Comparison of ENCODE assay signal across 10 cellular contexts in genomic region chr1:116646683-116647128, GRCh38. TPM values are rescaled to one million over a fixed set of nuclear protein-coding genes. Genes with fewer than 3 reads are reported as not detected.
A peak's percentile ranks its signal among the peaks of the same experiment; 100 is the strongest.
DNase-seq lines count a peak whose midpoint lies in the region; ATAC-seq and TF ChIP-seq lines count a peak whose summit lies in the region.
"Not testable (repeated sequence)": the region's sequence is repeated elsewhere in the genome, so short reads cannot be mapped to it uniquely, and the experiment has no call there.
"Had no signal": no experiment of that assay in that cellular context is flagged by ENCODE, and none has a peak within 500 bp of the region (broad histone marks: within the 10 kb centered on the region; RNA-seq: fewer than 3 reads in every experiment).

No MANE protein-coding gene starts in this region.

- not testable (repeated sequence) for H4K5ac ChIP-seq in H9 (ENCODE audit: insufficient read length, low read depth, low read length)

- not testable (repeated sequence) for H3T11ph ChIP-seq in H9 (ENCODE audit: low read length)

- not testable (repeated sequence) for H3K4ac ChIP-seq in H9 (ENCODE audit: low read depth, low read length); mesenchymal stem cell (ENCODE audit: low read depth in 1 of 2, low read length in 2 of 2)

- H3K56ac ChIP-seq in H9 (ENCODE audit: insufficient read length, low read depth, low read length): not testable (repeated sequence)

- H3K27ac ChIP-seq in H9 (ENCODE audit: insufficient read length, low read depth, low read length); mesenchymal stem cell (ENCODE audit: low read length, poor library complexity, severe bottlenecking): not testable (repeated sequence)
- H3K27ac ChIP-seq in caudate nucleus (ENCODE audit: low read depth, low read length) (peak overlapping the region; percentile 67), cardiac muscle cell (peak overlapping the region; percentile 95), prostate gland (peak overlapping the region in 1 of 2 donors; percentile 59), transverse colon (peak overlapping the region; percentile 36 to 54 (median 48))

- H4K20me1 ChIP-seq in H9 (ENCODE audit: control insufficient read depth, insufficient read depth, insufficient read length): not testable (repeated sequence)

- not testable (repeated sequence) for H3K9me3 Mint-ChIP-seq in H9; activated CD8-positive, alpha-beta T cell treated with anti-CD3 and anti-CD28 coated beads, Interleukin-2, amount 10 ng/mL, durations not matched to agents 7 days and 5 days (ENCODE audit: insufficient read depth)

- H4K91ac ChIP-seq in H9 (ENCODE audit: insufficient read length, low read depth, low read length): not testable (repeated sequence)
- peak overlapping the region; percentile 27 for H4K91ac ChIP-seq in mesenchymal stem cell (ENCODE audit: low read length)

- CTCF ChIA-PET in activated CD8-positive, alpha-beta T cell treated with anti-CD3 and anti-CD28 coated beads, Interleukin-2, amount 10 ng/mL, durations not matched to agents 7 days and 5 days (lab: Charles Lee): not testable (repeated sequence)

- peak overlapping the region in 2 of 3 experiments; percentile 54 to 87; a peak in 4 of 7 replicates for H3K27ac Mint-ChIP-seq in H9
- not testable (repeated sequence) for H3K27ac Mint-ChIP-seq in activated CD8-positive, alpha-beta T cell treated with anti-CD3 and anti-CD28 coated beads, Interleukin-2, amount 10 ng/mL, durations not matched to agents 7 days and 5 days

- H3K36me3 ChIP-seq in cardiac muscle cell; mesenchymal stem cell (ENCODE audit: control insufficient read depth in 1 of 2, insufficient read depth in 2 of 2, low read depth in 1 of 2, low read length in 2 of 2); prostate gland; transverse colon: not testable (repeated sequence)

- not testable (repeated sequence) for H3K4me1 ChIP-seq in H9 (ENCODE audit: insufficient read depth, low read length); prostate gland (replicated peaks)
- H3K4me1 ChIP-seq in cardiac muscle cell (ENCODE audit: low read depth) (peaks cover 57% of the 10 kb centered on the region), mesenchymal stem cell (ENCODE audit: control insufficient read depth, insufficient read depth, low read depth, low read length) (peaks cover 17% of the 10 kb centered on the region), transverse colon (peaks cover 5 to 29% (median 14%) of the 10 kb centered on the region in 4 donors)

- H3K36me3 Mint-ChIP-seq in H9 (ENCODE audit: insufficient read depth in 1 of 3, low read depth in 3 of 3); activated CD8-positive, alpha-beta T cell treated with anti-CD3 and anti-CD28 coated beads, Interleukin-2, amount 10 ng/mL, durations not matched to agents 7 days and 5 days (ENCODE audit: low read depth): not testable (repeated sequence)

- not testable (repeated sequence) for H3K9me3 ChIP-seq in H9 (ENCODE audit: control insufficient read depth, low read depth, low read length); cardiac muscle cell (ENCODE audit: low read depth); mesenchymal stem cell (ENCODE audit: control insufficient read depth, low read length); prostate gland; transverse colon

- H3K4me3 ChIP-seq in cardiac muscle cell; mesenchymal stem cell (ENCODE audit: insufficient read depth in 1 of 2, low read depth in 1 of 2, low read length in 2 of 2); prostate gland; transverse colon: not testable (repeated sequence)

- not testable (repeated sequence) for H3K79me2 ChIP-seq in H9 (ENCODE audit: insufficient read depth, low read length)

- not testable (repeated sequence) for TF ChIP-seq EP300 in transverse colon (IDR thresholded peaks at IDR 0.05; ENCODE audit: low read depth)

- no CpG with 5 or more reads among the region's 9 CpGs for WGBS in H9 (ENCODE audit: extremely low coverage, insufficient read length, low lambda C conversion rate)
- WGBS in mesenchymal stem cell: 56% methylated on average over 9 of the region's 9 CpGs
- WGBS in prostate gland: 21% methylated on average over 9 of the region's 9 CpGs
- WGBS in transverse colon (ENCODE audit: low coverage in 1 of 2), 2 donors: 19 to 44% methylated on average over 5 to 9 of the region's 9 CpGs

- not testable (repeated sequence) for H3K23ac ChIP-seq in H9 (ENCODE audit: insufficient read length, low read depth, low read length); mesenchymal stem cell (ENCODE audit: low read length in 2 of 2)

- H4K8ac ChIP-seq in H9 (replicated peaks; ENCODE audit: insufficient read length, low read depth, low read length); mesenchymal stem cell (ENCODE audit: low read length): not testable (repeated sequence)

- not testable (repeated sequence) for H2AK5ac ChIP-seq in H9 (ENCODE audit: insufficient read length, low read length); mesenchymal stem cell (ENCODE audit: low read length, severe bottlenecking)

- H2AFZ ChIP-seq in H9 (ENCODE audit: low read length); mesenchymal stem cell (ENCODE audit: low read depth, low read length): not testable (repeated sequence)

- intact Hi-C loops in prostate gland (cut with DNase I); transverse colon (cut with DNase I; ENCODE audit: low total_unique reads): not testable (repeated sequence)

- H3K27me3 Mint-ChIP-seq in H9 (ENCODE audit: low read depth): not testable (repeated sequence)
- H3K27me3 Mint-ChIP-seq in activated CD8-positive, alpha-beta T cell treated with anti-CD3 and anti-CD28 coated beads, Interleukin-2, amount 10 ng/mL, durations not matched to agents 7 days and 5 days (ENCODE audit: low read depth): peaks cover 11% of the 10 kb centered on the region

- H3K4me1 Mint-ChIP-seq in H9: peaks cover 35 to 38% of the 10 kb centered on the region in 2 experiments
- H3K4me1 Mint-ChIP-seq in activated CD8-positive, alpha-beta T cell treated with anti-CD3 and anti-CD28 coated beads, Interleukin-2, amount 10 ng/mL, durations not matched to agents 7 days and 5 days (ENCODE audit: low read depth): not testable (repeated sequence)

- not testable (repeated sequence) for TF ChIP-seq POLR2A in prostate gland (IDR thresholded peaks at IDR 0.05); transverse colon (IDR thresholded peaks at IDR 0.05)

- H3K27me3 ChIP-seq in H9 (ENCODE audit: insufficient read depth, low read length); cardiac muscle cell; mesenchymal stem cell (ENCODE audit: control insufficient read depth in 1 of 2, insufficient read depth in 1 of 2, low read length in 2 of 2); prostate gland (replicated peaks; ENCODE audit: insufficient read depth); transverse colon: not testable (repeated sequence)

- H3K23me2 ChIP-seq in H9 (ENCODE audit: insufficient read length, low read depth, low read length, poor library complexity, severe bottlenecking): not testable (repeated sequence)

- TF ChIP-seq CTCF in H9 (conservative IDR thresholded peaks at IDR 0.05); cardiac muscle cell (IDR thresholded peaks at IDR 0.05; ENCODE audit: low read depth, low read length); prostate gland (IDR thresholded peaks at IDR 0.05); transverse colon (IDR thresholded peaks at IDR 0.05): not testable (repeated sequence)

- H3K4me2 ChIP-seq in H9 (ENCODE audit: insufficient read depth, insufficient read length, low read length): not testable (repeated sequence)
- H3K4me2 ChIP-seq in mesenchymal stem cell (ENCODE audit: low read length, poor library complexity, severe bottlenecking): peak overlapping the region; percentile 43

- DNase-seq in H9 (peak; percentile 53), NCI-H510A treated with DMSO at 0.1 percent for 48 hours (lab: John Stamatoyannopoulos, UW) (peak; percentile 59), caudate nucleus (lab: John Stamatoyannopoulos, UW) (peak in 28 of 61 donors; percentile 11 to 73 (median 29)), cardiac muscle cell (ENCODE audit: low read depth in 1 of 2, low spot score in 1 of 2) (peak in 1 of 2 donors; percentile 23), prostate gland (ENCODE audit: low spot score) (peak; percentile 61), transverse colon (peak; percentile 41)
- peak; percentile 25 for DNase-seq in activated CD8-positive, alpha-beta T cell treated with anti-CD3 and anti-CD28 coated beads, Interleukin-2, amount 10 ng/mL, durations not matched to agents 7 days and 5 days
- DNase-seq in mesenchymal stem cell: not testable (repeated sequence)

- not testable (repeated sequence) for H2BK20ac ChIP-seq in H9 (ENCODE audit: low read depth, low read length, poor library complexity, severe bottlenecking)

- H3K4me3 Mint-ChIP-seq in H9; activated CD8-positive, alpha-beta T cell treated with anti-CD3 and anti-CD28 coated beads, Interleukin-2, amount 10 ng/mL, durations not matched to agents 7 days and 5 days: not testable (repeated sequence)

- not testable (repeated sequence) for H2BK5ac ChIP-seq in H9 (ENCODE audit: insufficient read length, low read length); mesenchymal stem cell (ENCODE audit: low read depth, low read length, poor library complexity, severe bottlenecking)

- not testable (repeated sequence) for H3K18ac ChIP-seq in H9 (ENCODE audit: insufficient read length, low read depth, low read length); mesenchymal stem cell (ENCODE audit: low read depth in 1 of 2, low read length in 2 of 2)

- not testable (repeated sequence) for H2BK12ac ChIP-seq in H9 (ENCODE audit: insufficient read length, low read depth, low read length); mesenchymal stem cell (ENCODE audit: low read length in 2 of 2)

- not testable (repeated sequence) for H2BK120ac ChIP-seq in H9 (ENCODE audit: low read depth, low read length, poor library complexity, severe bottlenecking); mesenchymal stem cell (ENCODE audit: low read depth, low read length)

- POLR2A ChIA-PET in activated CD8-positive, alpha-beta T cell treated with anti-CD3 and anti-CD28 coated beads, Interleukin-2, amount 10 ng/mL, durations not matched to agents 7 days and 5 days (lab: Charles Lee): not testable (repeated sequence)

- not testable (repeated sequence) for H2BK15ac ChIP-seq in H9 (ENCODE audit: low read depth, low read length); mesenchymal stem cell (ENCODE audit: low read depth, poor library complexity, severe bottlenecking)

- in situ Hi-C loops in transverse colon (cut with MboI; ENCODE audit: low pct_ligation_motif_present in 1 of 4, low pct_unique_long_range_greater_than_20kb in 1 of 4, low sequenced_read_pairs in 3 of 4): not testable (repeated sequence)

- not testable (repeated sequence) for ATAC-seq in activated CD8-positive, alpha-beta T cell treated with anti-CD3 and anti-CD28 coated beads, Interleukin-2, amount 10 ng/mL, durations not matched to agents 7 days and 5 days

- not testable (repeated sequence) for H3K14ac ChIP-seq in H9 (ENCODE audit: insufficient read depth, low read length); mesenchymal stem cell (ENCODE audit: low read length in 2 of 2)

- not testable (repeated sequence) for H3K9ac ChIP-seq in H9 (ENCODE audit: extremely low read depth, insufficient read length, low read length); mesenchymal stem cell (ENCODE audit: low read length)

- not testable (repeated sequence) for H3K79me1 ChIP-seq in H9 (ENCODE audit: insufficient read depth, low read depth, low read length, poor library complexity, severe bottlenecking); mesenchymal stem cell (replicated peaks; ENCODE audit: low read length, poor library complexity, severe bottlenecking)

RNA-seq across cellular contexts. Expression of gene IGSF3, which starts 20.8 kb away (rescaled TPM):
- 18.6 and 19.1 TPM in 2 replicates for total RNA-seq in H9 (2021)
- total RNA-seq in activated CD8-positive, alpha-beta T cell treated with anti-CD3 and anti-CD28 coated beads, Interleukin-2, amount 10 ng/mL, durations not matched to agents 7 days and 5 days: under 1 TPM; 0.11 to 0.16 TPM
- total RNA-seq in cardiac muscle cell: 91.6 and 130 TPM in 2 replicates
- polyA plus RNA-seq in cardiac muscle cell: 29.0 and 43.8 TPM in 2 replicates
- polyA plus RNA-seq in mesenchymal stem cell (2013, experiment 1 of 2): 0.33 TPM
- 0.30 TPM for polyA plus RNA-seq in mesenchymal stem cell (2013, experiment 2 of 2)
- total RNA-seq in prostate gland: 10 to 100 TPM; 23.2 to 30.4 TPM
- total RNA-seq in transverse colon: 10 to 100 TPM; 36.7 to 75.8 (median 56.9) TPM
- total RNA-seq: OCI-LY7 had no signal
- polyA plus RNA-seq: CD8-positive, alpha-beta memory T cell had no signal

Comparison
In these comparisons a context has a peak if more than half of its experiments do, and no peak if none do; other contexts are left out.
1. RNA of gene IGSF3, which starts 20.8 kb away (total RNA-seq): 91.6 to 130 TPM in cardiac muscle cell, 36.7 to 75.8 TPM in transverse colon, 23.2 to 30.4 TPM in prostate gland and 18.6 to 19.1 TPM in H9; 0.11 to 0.16 TPM in activated CD8-positive, alpha-beta T cell treated with anti-CD3 and anti-CD28 coated beads, Interleukin-2, amount 10 ng/mL, durations not matched to agents 7 days and 5 days; every median in the first group is over 10 times any median in the second.